ENCODE assay signal across 8 cellular contexts in genomic region chr14:100306506-100307214, GRCh38. TPM values are rescaled to one million over a fixed set of nuclear protein-coding genes. Genes with fewer than 3 reads are reported as not detected.
A peak's percentile ranks its signal among the peaks of the same experiment; 100 is the strongest.
DNase-seq lines count a peak whose midpoint lies in the region; TF ChIP-seq lines count a peak whose summit lies in the region.

No MANE protein-coding gene starts in this region.

- TF ChIP-seq CTCF in GM20000 (IDR thresholded peaks at IDR 0.05; ENCODE audit: extremely low read depth, missing control alignments) (no peak), endothelial cell (IDR thresholded peaks at IDR 0.05; ENCODE audit: unreplicated experiment) (no peak)

- peaks cover 6% of the 10 kb centered on the region for H3K36me3 Mint-ChIP-seq in endothelial cell (ENCODE audit: low read depth, unreplicated experiment)

- H3K27ac Mint-ChIP-seq in endothelial cell (ENCODE audit: unreplicated experiment) = peak overlapping the region; percentile 61

- no peaks in the 10 kb centered on the region for H3K9me3 Mint-ChIP-seq in endothelial cell (ENCODE audit: unreplicated experiment)

- H3K27me3 Mint-ChIP-seq in endothelial cell (ENCODE audit: unreplicated experiment) = peaks cover 7% of the 10 kb centered on the region

- H3K4me3 Mint-ChIP-seq in endothelial cell (ENCODE audit: unreplicated experiment) = peak overlapping the region; percentile 95

- DNase-seq in COLO668 (lab: John Stamatoyannopoulos, UW; ENCODE audit: unreplicated experiment) (peak; percentile 99), GM20000 (ENCODE audit: low spot score) (peak; percentile 98), HPDE6-E6E7 (ENCODE audit: extremely low spot score) (peak; percentile 86), NOMO-1 treated with DMSO at 0.1 percent for 48 hours (lab: John Stamatoyannopoulos, UW; ENCODE audit: unreplicated experiment) (peak; percentile 82), endothelial cell (ENCODE audit: low spot score) (peak; percentile 92), midbrain (lab: John Stamatoyannopoulos, UW) (peak; percentile 94)
- peak; percentile 90 for DNase-seq in activated CD8-positive, alpha-beta memory T cell treated with anti-CD3 and anti-CD28 coated beads, Interleukin-2, amount 50 U/mL, for 48 hours
- DNase-seq in stimulated activated CD8-positive, alpha-beta memory T cell treated with anti-CD3 and anti-CD28 coated beads, Interleukin-15, amount 100 ng/mL, for 24 hours (ENCODE audit: low read depth) = peak; percentile 57

- peaks cover 42% of the 10 kb centered on the region for H3K4me1 Mint-ChIP-seq in endothelial cell (ENCODE audit: unreplicated experiment)

RNA-seq across cellular contexts. Expression of gene SLC25A29, which starts 0.4 kb away (rescaled TPM):
- total RNA-seq in endothelial cell (ENCODE audit: unreplicated experiment) = 165 TPM

RNA-seq across cellular contexts. Expression of gene SLC25A47, which starts 16.5 kb away (rescaled TPM):
- total RNA-seq in endothelial cell (ENCODE audit: unreplicated experiment) = not detected

Comparison
In these comparisons a context has a peak if more than half of its experiments do, and no peak if none do; other contexts are left out.
1. Peak in every context shown above with its lines: DNase-seq.